7 cellular contexts compared by ENCODE assay signal in genomic region chr3:182612332-182612731, GRCh38.
"Had no signal": no experiment of that assay in that cellular context is flagged by ENCODE, and none has a peak within 500 bp of the region (broad histone marks: within the 10 kb centered on the region; RNA-seq: fewer than 3 reads in every experiment).

No MANE protein-coding gene starts in this region.

- DNase-seq: GDM1, GF-D8 had no signal

- FAIRE-seq: G401.6, GM12891, GM12892, GM18507, GM19239 had no signal
